In genomic region chr17:58344047-58344790, GRCh38 we compare ENCODE assay signal across 8 cellular contexts. TPM values are rescaled to one million over a fixed set of nuclear protein-coding genes. Genes with fewer than 3 reads are reported as not detected.
A peak's percentile ranks its signal among the peaks of the same experiment; 100 is the strongest.
DNase-seq lines count a peak whose midpoint lies in the region; ATAC-seq and TF ChIP-seq lines count a peak whose summit lies in the region.
"Had no signal": no experiment of that assay in that cellular context is flagged by ENCODE, and none has a peak within 500 bp of the region (broad histone marks: within the 10 kb centered on the region; RNA-seq: fewer than 3 reads in every experiment).

No MANE protein-coding gene starts in this region.

- H3K27ac ChIP-seq in cingulate gyrus (ENCODE audit: low read depth, low read length): peak overlapping the region; percentile 61
- H3K27ac ChIP-seq in ovary: no peak overlapping the region
- H3K27ac ChIP-seq: suprapubic skin had no signal

- DNase-seq in T-helper 22 cell (ENCODE audit: low read depth): peak; percentile 89
- DNase-seq in stimulated activated CD4-positive, alpha-beta T cell treated with anti-CD3 and anti-CD28 coated beads, Interleukin-1b, Interleukin-23, amount 100 ng/mL, for 48 hours: peak; percentile 96
- no peak for DNase-seq in NCI-H2081 (lab: John Stamatoyannopoulos, UW)
- no peak for DNase-seq in ovary

- H3K4me1 ChIP-seq in ovary (ENCODE audit: insufficient read depth): no peaks in the 10 kb centered on the region

- TF ChIP-seq POLR2A in GM19193 (IDR thresholded peaks at IDR 0.05; ENCODE audit: extremely low read depth, insufficient read depth, insufficient read length) (peak; percentile 69), ovary (IDR thresholded peaks at IDR 0.05) (no peak)

- peak; percentile 80 for ATAC-seq in HG03159 (IDR thresholded peaks at IDR 0.05; ENCODE audit: unreplicated experiment)

- intact Hi-C loops in ovary (cut with DNase I): no loop called here

- TF ChIP-seq EP300 in ovary (IDR thresholded peaks at IDR 0.05): no peak

- no peak for TF ChIP-seq CTCF in ovary (IDR thresholded peaks at IDR 0.05)

- no peak overlapping the region for H3K4me3 ChIP-seq in ovary
- H3K4me3 ChIP-seq: suprapubic skin had no signal

- no peaks in the 10 kb centered on the region for H3K9me3 ChIP-seq in ovary
- H3K9me3 ChIP-seq: suprapubic skin had no signal

- WGBS in ovary, 3 donors: 51 to 53% (median 52%) methylated on average over 9 of the region's 9 CpGs

- no peaks in the 10 kb centered on the region for H3K27me3 ChIP-seq in ovary
- H3K27me3 ChIP-seq: suprapubic skin had no signal

- H3K36me3 ChIP-seq in ovary: no peaks in the 10 kb centered on the region

RNA-seq across cellular contexts. Expression of gene SUPT4H1, which starts 7.8 kb away (rescaled TPM):
- 10 to 100 TPM; 43.7 to 73.6 (median 50.0) TPM for total RNA-seq in ovary
- polyA plus RNA-seq in ovary: 100 to 1,000 TPM in 1 of 2 donors, 10 to 100 TPM in 1; 86.2 to 182 TPM

RNA-seq across cellular contexts. Expression of gene TSPOAP1, which starts 15.6 kb away (rescaled TPM):
- total RNA-seq in ovary: 10 to 100 TPM; 22.8 to 49.1 (median 37.5) TPM
- 10 to 100 TPM in 1 of 2 donors, 1 to 10 TPM in 1; 8.3 to 46.2 TPM for polyA plus RNA-seq in ovary

Comparison
In these comparisons a context has a peak if more than half of its experiments do, and no peak if none do; other contexts are left out.
1. DNase-seq: peak in T-helper 22 cell (single experiment) and stimulated activated CD4-positive, alpha-beta T cell treated with anti-CD3 and anti-CD28 coated beads, Interleukin-1b, Interleukin-23, amount 100 ng/mL, for 48 hours (single experiment); none in NCI-H2081 (0 of 2) and ovary (0 of 5).